In the genomic region with DNA sequence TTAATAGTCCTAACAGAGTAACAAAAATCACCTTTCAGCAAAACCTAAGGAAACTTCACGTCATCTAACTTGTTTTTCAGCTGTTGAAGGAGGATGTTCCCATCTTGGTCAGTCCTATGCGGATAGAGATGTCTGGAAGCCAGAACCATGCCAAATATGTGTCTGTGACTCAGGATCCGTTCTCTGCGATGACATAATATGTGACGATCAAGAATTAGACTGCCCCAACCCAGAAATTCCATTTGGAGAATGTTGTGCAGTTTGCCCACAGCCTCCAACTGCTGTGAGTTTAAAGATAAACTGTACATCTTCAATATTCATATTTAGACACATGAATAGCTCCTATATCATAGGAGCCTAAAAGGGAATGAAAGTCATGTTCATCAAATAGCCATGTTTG, we compare ENCODE assay signal across 12 cellular contexts. TPM values are rescaled to one million over a fixed set of nuclear protein-coding genes. Genes with fewer than 3 reads are reported as not detected.
DNase-seq lines count a peak whose midpoint lies in the region; ATAC-seq and TF ChIP-seq lines count a peak whose summit lies in the region.
"Had no signal": no experiment of that assay in that cellular context is flagged by ENCODE, and none has a peak within 500 bp of the region (broad histone marks: within the 10 kb centered on the region; RNA-seq: fewer than 3 reads in every experiment).

No MANE protein-coding gene starts in this region.

- no peak overlapping the region for H3K9ac ChIP-seq in trophoblast cell (ENCODE audit: low read length)

- H3K27ac ChIP-seq in trophoblast cell (ENCODE audit: low read depth, low read length) = no peak overlapping the region
- no peak overlapping the region for H3K27ac ChIP-seq in substantia nigra (ENCODE audit: low read depth, low read length, poor library complexity, severe bottlenecking)
- H3K27ac ChIP-seq: C4-2B, epithelial cell of prostate had no signal

- no peaks in the 10 kb centered on the region for H3K79me2 ChIP-seq in trophoblast cell (ENCODE audit: control insufficient read depth, insufficient read depth, low read length, poor library complexity)

- ATAC-seq in GM18870 (IDR thresholded peaks at IDR 0.05; ENCODE audit: unreplicated experiment) = no peak

- no peaks in the 10 kb centered on the region for H3K27me3 ChIP-seq in trophoblast cell (ENCODE audit: insufficient read depth, low read length)

- H3K4ac ChIP-seq in trophoblast cell (ENCODE audit: low read depth, low read length) = no peak overlapping the region

- H2BK120ac ChIP-seq in trophoblast cell (ENCODE audit: insufficient read depth, low read length, poor library complexity) = no peak overlapping the region

- no peaks in the 10 kb centered on the region for H3K4me1 ChIP-seq in trophoblast cell (ENCODE audit: control insufficient read depth in 1 of 2, insufficient read depth in 2 of 2, low read length in 2 of 2)

- H3K4me3 ChIP-seq in fibroblast of pulmonary artery (replicated peaks; ENCODE audit: low read depth, low read length) (no peak overlapping the region), trophoblast cell (ENCODE audit: low read depth, low read length) (no peak overlapping the region)

- H2AFZ ChIP-seq in trophoblast cell (ENCODE audit: insufficient read depth, low read length, poor library complexity) = no peak overlapping the region

- H3K18ac ChIP-seq in trophoblast cell (ENCODE audit: low read length) = no peak overlapping the region

- no peaks in the 10 kb centered on the region for H3K9me3 ChIP-seq in trophoblast cell (ENCODE audit: insufficient read depth, low read depth, low read length)

- no peak overlapping the region for H4K12ac ChIP-seq in trophoblast cell (ENCODE audit: low read depth, low read length)

- H3K79me1 ChIP-seq in trophoblast cell (ENCODE audit: low read length) = no peaks in the 10 kb centered on the region

- no peak overlapping the region for H3K23ac ChIP-seq in trophoblast cell (ENCODE audit: low read length)

- no CpG with 5 or more reads among the region's 5 CpGs for WGBS in trophoblast cell (ENCODE audit: extremely low coverage, insufficient coverage, insufficient read length)

- H3K36me3 ChIP-seq in trophoblast cell (ENCODE audit: control insufficient read depth in 1 of 2, insufficient read depth in 2 of 2, low read length in 2 of 2) = peaks cover 4 to 5% of the 10 kb centered on the region in 2 experiments

- no peak overlapping the region for H3K4me2 ChIP-seq in trophoblast cell (ENCODE audit: low read length)

- no peak overlapping the region for H2BK5ac ChIP-seq in trophoblast cell (ENCODE audit: low read depth, low read length, poor library complexity)

- no peak overlapping the region for H4K8ac ChIP-seq in trophoblast cell (ENCODE audit: low read depth, low read length)

- H2AK5ac ChIP-seq in trophoblast cell (ENCODE audit: low read length) = no peak overlapping the region

- H3K14ac ChIP-seq in trophoblast cell (ENCODE audit: low read length) = no peak overlapping the region

- no peak for TF ChIP-seq CTCF in fibroblast of pulmonary artery (IDR thresholded peaks at IDR 0.05; ENCODE audit: low read length, missing control alignments)

- H4K91ac ChIP-seq in trophoblast cell (ENCODE audit: low read depth, low read length) = no peak overlapping the region

- DNase-seq in AG08395 (ENCODE audit: low spot score) (peak; percentile 72), RPMI7951 (ENCODE audit: low read depth) (peak; percentile 80), fibroblast of pulmonary artery (ENCODE audit: low read depth) (peak; percentile 97), trophoblast cell (peak; percentile 79 to 94), substantia nigra (lab: John Stamatoyannopoulos, UW) (no peak), NCI-H1092 (lab: John Stamatoyannopoulos, UW) (no peak)
- DNase-seq in activated CD4-positive, alpha-beta T cell treated with anti-CD3 and anti-CD28 coated beads for 48 hours = no peak
- DNase-seq: activated CD4-positive, alpha-beta T cell treated with anti-CD3 and anti-CD28 coated beads for 1 hour; activated naive CD4-positive, alpha-beta T cell had no signal

- H2BK12ac ChIP-seq in trophoblast cell (ENCODE audit: low read length) = no peak overlapping the region

RNA-seq across cellular contexts. Expression of gene COL3A1, which starts 10.5 kb away (rescaled TPM):
- 33.6 and 39.9 TPM in 2 replicates for total RNA-seq in RPMI7951 (2014; rRNA removed; shearing (Covaris generic))
- 842 and 849 TPM in 2 replicates for polyA plus RNA-seq in trophoblast cell (2013)

Comparison
In these comparisons a context has a peak if more than half of its experiments do, and no peak if none do; other contexts are left out.
1. DNase-seq: peak in AG08395 (single experiment), RPMI7951 (single experiment), fibroblast of pulmonary artery (single experiment) and trophoblast cell (2 of 2); none in substantia nigra (0 of 49), NCI-H1092 (single experiment) and activated CD4-positive, alpha-beta T cell treated with anti-CD3 and anti-CD28 coated beads for 48 hours (single experiment).